ENCODE assay signal across 23 cellular contexts in the genomic region with DNA sequence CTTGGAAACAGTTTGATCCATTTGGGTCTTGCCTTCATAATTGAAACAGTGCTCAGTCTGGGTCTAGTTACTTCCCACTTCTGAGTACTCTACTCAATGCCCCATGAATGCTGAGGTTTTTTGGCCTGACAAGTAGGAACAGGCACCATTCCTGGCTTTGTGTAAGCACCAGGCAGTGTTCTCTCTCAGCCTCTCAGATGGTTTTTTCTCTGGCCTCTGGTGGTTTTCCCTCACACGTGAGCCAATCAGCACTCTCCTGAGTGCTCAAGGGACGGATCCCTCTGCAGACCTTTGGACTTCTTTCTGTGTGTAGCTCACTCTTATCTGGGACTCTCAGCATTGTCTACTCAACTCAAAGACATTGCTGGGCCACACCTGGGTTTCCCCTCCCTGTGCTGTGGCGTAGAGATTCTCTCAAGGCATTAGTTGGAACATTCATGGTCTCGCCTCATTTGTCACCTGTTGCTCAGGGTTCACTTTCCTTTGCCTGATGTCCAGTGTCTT. TPM values are rescaled to one million over a fixed set of nuclear protein-coding genes. Genes with fewer than 3 reads are reported as not detected.
DNase-seq lines count a peak whose midpoint lies in the region; ATAC-seq and TF ChIP-seq lines count a peak whose summit lies in the region.
"Had no signal": no experiment of that assay in that cellular context is flagged by ENCODE, and none has a peak within 500 bp of the region (broad histone marks: within the 10 kb centered on the region; RNA-seq: fewer than 3 reads in every experiment).

No MANE protein-coding gene starts in this region.

- DNase-seq in GM10248 (ENCODE audit: extremely low spot score): peak; percentile 14
- no peak for DNase-seq in IMR-90
- peak; percentile 3 for DNase-seq in left kidney (ENCODE audit: low read depth, low spot score)
- no peak for DNase-seq in activated naive CD8-positive, alpha-beta T cell treated with anti-CD3 and anti-CD28 coated beads for 36 hours
- no peak for DNase-seq in NCI-H1105 treated with DMSO at 0.1 percent for 48 hours (lab: John Stamatoyannopoulos, UW)
- no peak for DNase-seq in stimulated activated naive B cell treated with anti-CD40 and anti-IgM and Interleukin-4, amounts not matched to agents 10 μg/mL and 1 μg/mL and 100 μg/mL, for 72 hours
- DNase-seq in CD8-positive, alpha-beta memory T cell: no peak
- DNase-seq: activated CD4-positive, alpha-beta memory T cell treated with anti-CD3 and anti-CD28 coated beads, Interleukin-2, amount 10 ng/mL, durations not matched to agents 7 days and 5 days; activated naive CD8-positive, alpha-beta T cell treated with anti-CD3 and anti-CD28 coated beads, Interleukin-2, amount 10 ng/mL, durations not matched to agents 7 days and 5 days; activated T-cell treated with anti-CD3 and anti-CD28 coated beads, Interleukin-2, amount 50 U/mL, for 4 hours; dorsolateral prefrontal cortex; glutamatergic neuron; immature natural killer cell; mesendoderm; NCI-H2029 treated with DMSO at 0.1 percent for 48 hours; NCI-H446 treated with DMSO at 0.1 percent for 48 hours; stimulated activated naive CD4-positive, alpha-beta T cell treated with Interleukin-2 at 50 U/mL for 16 hours; T-cell; WERI-Rb-1 had no signal

- no peak overlapping the region for H3K9ac ChIP-seq in IMR-90 (ENCODE audit: low read depth, low read length)

- no peak overlapping the region for H3K14ac ChIP-seq in IMR-90 (replicated peaks; ENCODE audit: low read depth, low read length)

- no peak for TF ChIP-seq RAD21 in IMR-90 (IDR thresholded peaks at IDR 0.05; ENCODE audit: low read length)

- TF ChIP-seq CTCF in GM10248 (IDR thresholded peaks at IDR 0.05; ENCODE audit: control extremely low read depth, extremely low read depth, low read depth, missing control alignments): no peak
- no peak for TF ChIP-seq CTCF in IMR-90 (conservative IDR thresholded peaks at IDR 0.05; ENCODE audit: low read depth, low read length)

- H2BK5ac ChIP-seq in IMR-90 (ENCODE audit: low read depth, low read length, poor library complexity, severe bottlenecking): no peak overlapping the region

- dilution Hi-C loops in IMR-90 (cut with HindIII; ENCODE audit: low sequenced_read_pairs, unreplicated experiment): no loop called here

- 0 out of 2 replicates have a peak overlapping the region, but pooled peaks have one; percentile 80 for H3K23ac ChIP-seq in IMR-90 (ENCODE audit: low read depth, low read length)

- H3K56ac ChIP-seq in IMR-90 (ENCODE audit: extremely low read depth, insufficient read depth, low read length): no peak overlapping the region

- no peak overlapping the region for H4K8ac ChIP-seq in IMR-90 (ENCODE audit: low read depth in 2 of 2, low read length in 2 of 2)

- no peak overlapping the region for H3K4ac ChIP-seq in IMR-90 (ENCODE audit: low read depth, low read length)

- H3K9me3 Mint-ChIP-seq in activated naive CD8-positive, alpha-beta T cell treated with anti-CD3 and anti-CD28 coated beads for 36 hours: peaks cover 5% of the 10 kb centered on the region
- H3K9me3 Mint-ChIP-seq in stimulated activated naive B cell treated with anti-CD40 and anti-IgM and Interleukin-4, amounts not matched to agents 10 μg/mL and 1 μg/mL and 100 μg/mL, for 72 hours: peaks cover 0 to 4% of the 10 kb centered on the region in 2 donors
- H3K9me3 Mint-ChIP-seq in CD8-positive, alpha-beta memory T cell: peaks cover 0 to 7% (median 0%) of the 10 kb centered on the region in 5 donors
- H3K9me3 Mint-ChIP-seq: immature natural killer cell had no signal

- no peak overlapping the region for H2AK5ac ChIP-seq in IMR-90 (ENCODE audit: low read depth, low read length)

- H2AFZ ChIP-seq in IMR-90 (replicated peaks; ENCODE audit: low read length, poor library complexity): no peak overlapping the region

- intact Hi-C loops in IMR-90 (cut with micrococcal nuclease): no loop called here

- POLR2A ChIA-PET in GM10248 (lab: Yijun Ruan, JAX): no interaction called here
- POLR2A ChIA-PET in IMR-90 (lab: Charles Lee; ENCODE audit: unreplicated experiment): no interaction called here
- POLR2A ChIA-PET in CD8-positive, alpha-beta memory T cell (lab: Charles Lee): no interaction called here

- no peak overlapping the region for H3K27ac ChIP-seq in IMR-90 (ENCODE audit: insufficient read depth, low read length)
- no peak overlapping the region for H3K27ac ChIP-seq in CD8-positive, alpha-beta memory T cell (ENCODE audit: low read depth, low read length)
- H3K27ac ChIP-seq: C4-2B, dorsolateral prefrontal cortex, esophagus muscularis mucosa, WERI-Rb-1 had no signal

- no peak overlapping the region for H2BK20ac ChIP-seq in IMR-90 (ENCODE audit: low read depth, low read length)

- H3K9me1 ChIP-seq in IMR-90 (ENCODE audit: insufficient read depth, low read length): peaks cover 4% of the 10 kb centered on the region

- no peaks in the 10 kb centered on the region for H3K27me3 Mint-ChIP-seq in activated naive CD8-positive, alpha-beta T cell treated with anti-CD3 and anti-CD28 coated beads for 36 hours
- no peaks in the 10 kb centered on the region for H3K27me3 Mint-ChIP-seq in stimulated activated naive B cell treated with anti-CD40 and anti-IgM and Interleukin-4, amounts not matched to agents 10 μg/mL and 1 μg/mL and 100 μg/mL, for 72 hours
- no peaks in the 10 kb centered on the region for H3K27me3 Mint-ChIP-seq in CD8-positive, alpha-beta memory T cell
- H3K27me3 Mint-ChIP-seq: activated CD4-positive, alpha-beta memory T cell treated with anti-CD3 and anti-CD28 coated beads, Interleukin-2, amount 10 ng/mL, durations not matched to agents 7 days and 5 days; activated naive CD8-positive, alpha-beta T cell treated with anti-CD3 and anti-CD28 coated beads, Interleukin-2, amount 10 ng/mL, durations not matched to agents 7 days and 5 days; T-cell had no signal

- H2AK9ac ChIP-seq in IMR-90 (replicated peaks; ENCODE audit: low read depth, low read length, poor library complexity): no peak overlapping the region

- CTCF ChIA-PET in GM10248 (lab: Yijun Ruan, JAX): no interaction called here
- CTCF ChIA-PET in IMR-90 (lab: Yijun Ruan, JAX): interaction anchor here (0.5 kb wide), 1 partner anchor 43 kb away, joined by 3 read pairs; no protein-coding TSS in a partner anchor
- CTCF ChIA-PET in CD8-positive, alpha-beta memory T cell (lab: Charles Lee): no interaction called here

- H3K4me3 Mint-ChIP-seq in activated naive CD8-positive, alpha-beta T cell treated with anti-CD3 and anti-CD28 coated beads for 36 hours: no peak overlapping the region
- H3K4me3 Mint-ChIP-seq in stimulated activated naive B cell treated with anti-CD40 and anti-IgM and Interleukin-4, amounts not matched to agents 10 μg/mL and 1 μg/mL and 100 μg/mL, for 72 hours: no peak overlapping the region
- no peak overlapping the region for H3K4me3 Mint-ChIP-seq in CD8-positive, alpha-beta memory T cell
- H3K4me3 Mint-ChIP-seq: activated CD4-positive, alpha-beta memory T cell treated with anti-CD3 and anti-CD28 coated beads, Interleukin-2, amount 10 ng/mL, durations not matched to agents 7 days and 5 days; activated naive CD8-positive, alpha-beta T cell treated with anti-CD3 and anti-CD28 coated beads, Interleukin-2, amount 10 ng/mL, durations not matched to agents 7 days and 5 days; activated T-cell treated with anti-CD3 and anti-CD28 coated beads, Interleukin-2, amount 50 U/mL, for 4 hours; immature natural killer cell; neural crest cell; T-cell had no signal

- H3K4me2 ChIP-seq in IMR-90 (ENCODE audit: low read depth, low read length): no peak overlapping the region

- no peak overlapping the region for H2BK15ac ChIP-seq in IMR-90 (ENCODE audit: low read depth, low read length)

- H3K18ac ChIP-seq in IMR-90 (ENCODE audit: low read depth, low read length): no peak overlapping the region

- peaks cover 36% of the 10 kb centered on the region for H3K36me3 Mint-ChIP-seq in activated naive CD8-positive, alpha-beta T cell treated with anti-CD3 and anti-CD28 coated beads for 36 hours
- peaks cover 39 to 44% of the 10 kb centered on the region in 2 donors for H3K36me3 Mint-ChIP-seq in stimulated activated naive B cell treated with anti-CD40 and anti-IgM and Interleukin-4, amounts not matched to agents 10 μg/mL and 1 μg/mL and 100 μg/mL, for 72 hours
- peaks cover 23 to 48% (median 23%) of the 10 kb centered on the region in 3 donors for H3K36me3 Mint-ChIP-seq in CD8-positive, alpha-beta memory T cell

- peaks cover 30% of the 10 kb centered on the region for H3K36me3 ChIP-seq in IMR-90 (ENCODE audit: control insufficient read depth, insufficient read depth, low read length)
- no peaks in the 10 kb centered on the region for H3K36me3 ChIP-seq in CD8-positive, alpha-beta memory T cell (ENCODE audit: insufficient read depth, low read length)

- 94% methylated on average over 3 of the region's 4 CpGs; no CpG with 5 or more reads in 1 of the 2 experiments for WGBS in IMR-90 (ENCODE audit: extremely low coverage in 2 of 2, insufficient read length in 1 of 2), 2 experiments

- H3K79me1 ChIP-seq in IMR-90 (ENCODE audit: low read depth in 1 of 2, low read length in 2 of 2): peaks cover 4 to 30% of the 10 kb centered on the region in 2 experiments; a peak in 3 of 4 replicates

- peaks cover 6% of the 10 kb centered on the region for H3K4me1 ChIP-seq in IMR-90 (ENCODE audit: control insufficient read depth, insufficient read depth, low read length)
- no peaks in the 10 kb centered on the region for H3K4me1 ChIP-seq in CD8-positive, alpha-beta memory T cell (ENCODE audit: insufficient read depth, low read length)

- TF ChIP-seq POLR2A in IMR-90 (IDR thresholded peaks at IDR 0.05; ENCODE audit: low read depth, low read length): no peak

- no peaks in the 10 kb centered on the region for H3K27me3 ChIP-seq in IMR-90 (ENCODE audit: control insufficient read depth, insufficient read depth, low read length)
- H3K27me3 ChIP-seq in CD8-positive, alpha-beta memory T cell (ENCODE audit: insufficient read depth, low read length, poor library complexity, severe bottlenecking): no peaks in the 10 kb centered on the region
- H3K27me3 ChIP-seq: dorsolateral prefrontal cortex, esophagus muscularis mucosa had no signal

- peak; percentile 49 for ATAC-seq in GM21423 (IDR thresholded peaks at IDR 0.05; ENCODE audit: unreplicated experiment)
- ATAC-seq in IMR-90 (ENCODE audit: low read depth): no peak
- ATAC-seq in stimulated activated naive B cell treated with anti-CD40 and anti-IgM and Interleukin-4, amounts not matched to agents 10 μg/mL and 1 μg/mL and 100 μg/mL, for 72 hours (replicated peaks): no peak
- ATAC-seq: activated T-cell treated with anti-CD3 and anti-CD28 coated beads, Interleukin-2, amount 50 U/mL, for 4 hours; T-cell had no signal

- no peak overlapping the region for H3K4me3 ChIP-seq in IMR-90 (ENCODE audit: insufficient read depth, low read depth, low read length)
- H3K4me3 ChIP-seq in CD8-positive, alpha-beta memory T cell (ENCODE audit: low read length): no peak overlapping the region
- H3K4me3 ChIP-seq: dorsolateral prefrontal cortex, esophagus muscularis mucosa had no signal

- peaks cover 7% of the 10 kb centered on the region for H4K20me1 ChIP-seq in IMR-90 (ENCODE audit: insufficient read depth, low read length)

- H4K5ac ChIP-seq in IMR-90 (ENCODE audit: low read depth, low read length): no peak overlapping the region

- H2BK120ac ChIP-seq in IMR-90 (ENCODE audit: low read depth, low read length): no peak overlapping the region

- no peaks in the 10 kb centered on the region; the same call in 1 of the 2 replicates for H3K9me3 ChIP-seq in IMR-90 (ENCODE audit: control insufficient read depth, insufficient read depth, low read length)
- no peaks in the 10 kb centered on the region for H3K9me3 ChIP-seq in CD8-positive, alpha-beta memory T cell (ENCODE audit: low read length)
- H3K9me3 ChIP-seq: esophagus muscularis mucosa had no signal

- in situ Hi-C loops in IMR-90 (cut with MboI; ENCODE audit: low sequenced_read_pairs): no loop called here

- H3K4me1 Mint-ChIP-seq in activated naive CD8-positive, alpha-beta T cell treated with anti-CD3 and anti-CD28 coated beads for 36 hours: no peaks in the 10 kb centered on the region
- peaks cover 0 to 3% of the 10 kb centered on the region in 2 donors for H3K4me1 Mint-ChIP-seq in stimulated activated naive B cell treated with anti-CD40 and anti-IgM and Interleukin-4, amounts not matched to agents 10 μg/mL and 1 μg/mL and 100 μg/mL, for 72 hours
- H3K4me1 Mint-ChIP-seq in CD8-positive, alpha-beta memory T cell: peaks cover 0 to 5% (median 2%) of the 10 kb centered on the region in 3 donors
- H3K4me1 Mint-ChIP-seq: activated CD4-positive, alpha-beta memory T cell treated with anti-CD3 and anti-CD28 coated beads, Interleukin-2, amount 10 ng/mL, durations not matched to agents 7 days and 5 days; activated naive CD8-positive, alpha-beta T cell treated with anti-CD3 and anti-CD28 coated beads, Interleukin-2, amount 10 ng/mL, durations not matched to agents 7 days and 5 days; immature natural killer cell; neural crest cell had no signal

- no TSS peak for BruUV-seq in IMR-90 (replicated peaks; lab: Mats Ljungman, UMichigan)

- H3K27ac Mint-ChIP-seq in activated naive CD8-positive, alpha-beta T cell treated with anti-CD3 and anti-CD28 coated beads for 36 hours: no peak overlapping the region
- no peak overlapping the region for H3K27ac Mint-ChIP-seq in stimulated activated naive B cell treated with anti-CD40 and anti-IgM and Interleukin-4, amounts not matched to agents 10 μg/mL and 1 μg/mL and 100 μg/mL, for 72 hours
- no peak overlapping the region for H3K27ac Mint-ChIP-seq in CD8-positive, alpha-beta memory T cell
- H3K27ac Mint-ChIP-seq: activated CD4-positive, alpha-beta memory T cell treated with anti-CD3 and anti-CD28 coated beads, Interleukin-2, amount 10 ng/mL, durations not matched to agents 7 days and 5 days; activated naive CD8-positive, alpha-beta T cell treated with anti-CD3 and anti-CD28 coated beads, Interleukin-2, amount 10 ng/mL, durations not matched to agents 7 days and 5 days; immature natural killer cell; T-cell had no signal

- H4K91ac ChIP-seq in IMR-90 (ENCODE audit: insufficient read depth, low read depth, low read length): no peak overlapping the region; the same call in 1 of the 2 replicates

RNA-seq across cellular contexts. Expression of a gene that starts 21.3 kb away (rescaled TPM):
- total RNA-seq in IMR-90 (2012; rRNA removed): 7.9 and 8.6 TPM in 2 replicates
- 10.2 and 10.4 TPM in 2 replicates for polyA plus RNA-seq in IMR-90 (2012; rRNA removed)
- polyA plus RNA-seq in IMR-90 (2012; cell fraction: cytosol; rRNA removed): 4.8 and 7.8 TPM in 2 replicates
- polyA plus RNA-seq in IMR-90 (2012; cell fraction: nucleus; rRNA removed; ENCODE audit: low replicate concordance): 16.3 and 21.9 TPM in 2 replicates
- total RNA-seq in activated naive CD8-positive, alpha-beta T cell treated with anti-CD3 and anti-CD28 coated beads for 36 hours: 1 to 10 TPM; 5.2 to 8.2 TPM
- 10 to 100 TPM in 1 of 2 experiments, 1 to 10 TPM in 1; 8.8 to 10.3 TPM for total RNA-seq in CD8-positive, alpha-beta memory T cell
- polyA plus RNA-seq in CD8-positive, alpha-beta memory T cell: 0.48 TPM

Comparison
In these comparisons a context has a peak if more than half of its experiments do, and no peak if none do; other contexts are left out.
1. DNase-seq: peak in GM10248 (single experiment) and left kidney (single experiment); none in IMR-90 (single experiment), activated naive CD8-positive, alpha-beta T cell treated with anti-CD3 and anti-CD28 coated beads for 36 hours (single experiment), NCI-H1105 treated with DMSO at 0.1 percent for 48 hours (single experiment), stimulated activated naive B cell treated with anti-CD40 and anti-IgM and Interleukin-4, amounts not matched to agents 10 μg/mL and 1 μg/mL and 100 μg/mL, for 72 hours (single experiment) and CD8-positive, alpha-beta memory T cell (0 of 5).